ENCODE assay signal across 18 cellular contexts in the genomic region with DNA sequence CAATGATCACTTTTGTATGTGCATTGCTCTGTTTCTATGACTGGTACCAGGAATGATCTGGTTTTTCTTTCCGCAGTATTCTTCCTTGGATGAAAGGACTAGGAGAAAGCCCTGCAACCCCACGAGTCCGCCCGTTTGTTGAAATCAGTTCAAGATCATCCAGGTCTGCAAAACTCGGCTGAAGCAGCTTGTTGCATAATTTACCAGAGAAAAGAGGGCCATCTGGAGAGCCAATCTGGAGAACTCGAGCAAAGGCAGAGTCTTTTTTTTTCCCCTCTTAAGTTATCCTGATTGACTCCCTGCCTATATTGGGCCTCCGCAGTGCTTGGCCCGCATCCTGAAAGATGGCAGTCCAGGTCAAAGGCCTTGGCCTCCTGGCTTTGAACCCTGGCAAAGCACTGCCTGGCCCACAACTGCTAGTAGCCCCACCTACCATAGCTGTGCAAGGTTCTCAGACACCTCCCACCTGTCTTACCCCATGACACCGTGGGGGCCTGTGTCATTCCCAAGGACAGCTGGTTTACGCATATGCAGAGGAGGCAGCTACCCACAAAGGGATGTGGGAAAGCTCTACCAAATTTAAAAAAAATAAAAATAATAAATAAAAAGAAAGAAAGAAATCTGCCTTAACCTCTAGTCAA.
"Had no signal": no experiment of that assay in that cellular context is flagged by ENCODE, and none has a peak within 500 bp of the region (broad histone marks: within the 10 kb centered on the region; RNA-seq: fewer than 3 reads in every experiment).

No MANE protein-coding gene starts in this region.

- H3K27ac ChIP-seq: adrenal gland, esophagus squamous epithelium, lower lobe of right lung, ovary, thoracic aorta, upper lobe of right lung had no signal

- H3K36me3 ChIP-seq: adrenal gland, esophagus squamous epithelium, lower lobe of right lung, ovary, thoracic aorta, upper lobe of right lung had no signal

- H3K4me3 ChIP-seq: adrenal gland, esophagus squamous epithelium, lower lobe of right lung, ovary, thoracic aorta, upper lobe of right lung had no signal

- H3K4me1 ChIP-seq: adrenal gland, lower lobe of right lung, upper lobe of right lung had no signal

- H3K9me3 ChIP-seq: adrenal gland, esophagus squamous epithelium, lower lobe of right lung, ovary, thoracic aorta, upper lobe of right lung had no signal

- H3K27me3 ChIP-seq: adrenal gland, esophagus squamous epithelium, ovary, upper lobe of right lung had no signal

- DNase-seq: activated CD4-positive, alpha-beta T cell treated with anti-CD3 and anti-CD28 coated beads, Interleukin-2, amount 10 ng/mL, durations not matched to agents 24 days and 14 days; activated CD8-positive, alpha-beta memory T cell treated with anti-CD3 and anti-CD28 coated beads, Interleukin-2, amount 50 U/mL, for 4 hours; activated CD8-positive, alpha-beta T cell treated with anti-CD3 and anti-CD28 coated beads, Interleukin-2, amount 10 ng/mL, durations not matched to agents 7 days and 5 days; activated effector memory CD4-positive, alpha-beta T cell treated with anti-CD3 and anti-CD28 coated beads, Interleukin-2, amount 50 U/mL, for 16 hours; activated T-cell treated with anti-CD3 and anti-CD28 coated beads, Interleukin-2, amount 50 U/mL, for 48 hours; adrenal gland; cortex of kidney; effector CD4-positive, alpha-beta T cell; esophagus squamous epithelium; foreskin fibroblast; lower lobe of right lung; naive B cell; ovary; T-helper 17 cell; upper lobe of right lung had no signal

- FAIRE-seq: endothelial cell of umbilical vein had no signal

- ATAC-seq: activated CD8-positive, alpha-beta T cell treated with anti-CD3 and anti-CD28 coated beads, Interleukin-2, amount 10 ng/mL, durations not matched to agents 7 days and 5 days; stimulated activated effector memory CD8-positive, alpha-beta T cell treated with anti-CD3 and anti-CD28 coated beads, Interleukin-12 subunit alpha, Interleukin-12 subunit beta, amount 100 ng/mL, for 72 hours; T-helper 17 cell; upper lobe of right lung had no signal
